Comparison of ENCODE assay signal across 10 cellular contexts in the genomic region with DNA sequence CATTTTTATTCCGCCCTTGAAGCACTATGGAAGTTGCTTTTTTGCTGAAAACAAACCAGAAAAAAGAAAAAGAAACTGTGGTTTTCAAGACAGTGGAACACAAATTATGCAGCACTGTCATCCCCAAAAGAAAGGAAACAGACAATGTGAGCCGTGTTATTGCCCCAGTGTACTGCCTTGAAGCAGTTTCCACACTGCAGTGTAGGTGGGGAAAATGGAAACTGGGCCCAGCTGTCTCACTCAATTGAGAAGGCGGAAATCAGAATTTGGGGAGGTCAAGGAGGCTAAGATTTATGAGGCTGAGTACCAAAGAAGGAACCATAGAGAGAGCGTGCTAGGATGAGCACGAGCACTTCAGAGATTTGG.
"Had no signal": no experiment of that assay in that cellular context is flagged by ENCODE, and none has a peak within 500 bp of the region (broad histone marks: within the 10 kb centered on the region; RNA-seq: fewer than 3 reads in every experiment).

No MANE protein-coding gene starts in this region.

- H3K4me3 ChIP-seq: ascending aorta had no signal

- H3K9me3 Mint-ChIP-seq: dendritic cell treated with granulocyte-macrophage colony-stimulating factor and Interleukin-4, amounts not matched to agents 40 ng/mL and 50 ng/mL, for 4 days; natural killer cell treated with Interleukin-12 subunit alpha and Interleukin-12 subunit beta and Interleukin-15 and Interleukin-18, amount 100 ng/mL, for 72 hours had no signal

- H3K27ac Mint-ChIP-seq: dendritic cell treated with granulocyte-macrophage colony-stimulating factor and Interleukin-4, amounts not matched to agents 40 ng/mL and 50 ng/mL, for 4 days; natural killer cell treated with Interleukin-12 subunit alpha and Interleukin-12 subunit beta and Interleukin-15 and Interleukin-18, amount 100 ng/mL, for 72 hours; type B pancreatic cell had no signal

- H3K27me3 Mint-ChIP-seq: dendritic cell treated with granulocyte-macrophage colony-stimulating factor and Interleukin-4, amounts not matched to agents 40 ng/mL and 50 ng/mL, for 4 days; type B pancreatic cell had no signal

- H3K9me3 ChIP-seq: ascending aorta had no signal

- ATAC-seq: left ventricle myocardium superior; natural killer cell treated with Interleukin-12 subunit alpha and Interleukin-12 subunit beta and Interleukin-15 and Interleukin-18, amount 100 ng/mL, for 72 hours had no signal

- H3K27me3 ChIP-seq: ascending aorta had no signal

- DNase-seq: effector memory CD4-positive, alpha-beta T cell; foreskin melanocyte; left ventricle myocardium superior; mesendoderm; stimulated activated CD4-positive, alpha-beta T cell treated with anti-CD3 and anti-CD28 coated beads, Interleukin-12 subunit alpha, Interleukin-12 subunit beta, amount 100 ng/mL, for 4 hours; stimulated activated naive CD4-positive, alpha-beta T cell had no signal

- H3K27ac ChIP-seq: ascending aorta had no signal

- H3K4me3 Mint-ChIP-seq: dendritic cell treated with granulocyte-macrophage colony-stimulating factor and Interleukin-4, amounts not matched to agents 40 ng/mL and 50 ng/mL, for 4 days; natural killer cell treated with Interleukin-12 subunit alpha and Interleukin-12 subunit beta and Interleukin-15 and Interleukin-18, amount 100 ng/mL, for 72 hours; type B pancreatic cell had no signal
